ENCODE assay signal across 8 cellular contexts in genomic region chr3:192063570-192063969, GRCh38.
DNase-seq lines count a peak whose midpoint lies in the region; ATAC-seq and TF ChIP-seq lines count a peak whose summit lies in the region.

No MANE protein-coding gene starts in this region.

- no peak overlapping the region for H3K27ac ChIP-seq in ascending aorta

- H3K4me1 ChIP-seq in ascending aorta = no peaks in the 10 kb centered on the region

- intact Hi-C loops in ascending aorta (cut with DNase I) = no loop called here

- ATAC-seq in GM21717 (IDR thresholded peaks at IDR 0.05; ENCODE audit: unreplicated experiment) = peak; percentile 84

- DNase-seq in GM10266 (ENCODE audit: extremely low spot score) (peak; percentile 33), M059J (ENCODE audit: low read depth) (peak; percentile 90), hepatic stellate cell (ENCODE audit: low spot score) (peak; percentile 17), NCI-H524 treated with DMSO at 0.1 percent for 48 hours (lab: John Stamatoyannopoulos, UW) (no peak), ascending aorta (ENCODE audit: low spot score in 2 of 2) (no peak), AML-193 (lab: John Stamatoyannopoulos, UW) (no peak)
- no peak for DNase-seq in stimulated activated CD4-positive, alpha-beta T cell treated with anti-CD3 and anti-CD28 coated beads, Interleukin-1b, Interleukin-23, amount 100 ng/mL, for 48 hours

- H3K36me3 ChIP-seq in ascending aorta = no peaks in the 10 kb centered on the region

- H3K27me3 ChIP-seq in ascending aorta = no peaks in the 10 kb centered on the region

- no peaks in the 10 kb centered on the region for H3K9me3 ChIP-seq in ascending aorta

- TF ChIP-seq CTCF in GM10266 (IDR thresholded peaks at IDR 0.05; ENCODE audit: control insufficient read depth, insufficient read depth, low read depth, missing control alignments) = no peak
- TF ChIP-seq CTCF in ascending aorta (IDR thresholded peaks at IDR 0.05) = no peak

- no peak overlapping the region for H3K4me3 ChIP-seq in ascending aorta

Comparison
In these comparisons a context has a peak if more than half of its experiments do, and no peak if none do; other contexts are left out.
1. DNase-seq: peak in GM10266 (single experiment), M059J (single experiment) and hepatic stellate cell (single experiment); none in NCI-H524 treated with DMSO at 0.1 percent for 48 hours (single experiment), ascending aorta (0 of 2), AML-193 (0 of 2) and stimulated activated CD4-positive, alpha-beta T cell treated with anti-CD3 and anti-CD28 coated beads, Interleukin-1b, Interleukin-23, amount 100 ng/mL, for 48 hours (single experiment).